Comparison of ENCODE assay signal across 18 cellular contexts in genomic region chr1:39852876-39853275, GRCh38. TPM values are rescaled to one million over a fixed set of nuclear protein-coding genes. Genes with fewer than 3 reads are reported as not detected.
DNase-seq lines count a peak whose midpoint lies in the region; ATAC-seq and TF ChIP-seq lines count a peak whose summit lies in the region.
"Had no signal": no experiment of that assay in that cellular context is flagged by ENCODE, and none has a peak within 500 bp of the region (broad histone marks: within the 10 kb centered on the region; RNA-seq: fewer than 3 reads in every experiment).

No MANE protein-coding gene starts in this region.

- H4K20me1 ChIP-seq in neural progenitor cell (ENCODE audit: low read depth): peaks cover 38% of the 10 kb centered on the region

- H3K36me3 Mint-ChIP-seq in neural progenitor cell: peaks cover 27% of the 10 kb centered on the region

- peaks cover 9% of the 10 kb centered on the region for H3K4me1 Mint-ChIP-seq in neural progenitor cell
- H3K4me1 Mint-ChIP-seq: central memory CD8-positive, alpha-beta T cell had no signal

- H3K79me2 ChIP-seq in neural progenitor cell (ENCODE audit: low read depth): peaks cover 52% of the 10 kb centered on the region

- no peaks in the 10 kb centered on the region for H3K27me3 Mint-ChIP-seq in neural progenitor cell (ENCODE audit: insufficient read depth, low read depth)
- H3K27me3 Mint-ChIP-seq: central memory CD8-positive, alpha-beta T cell; effector memory CD8-positive, alpha-beta T cell had no signal

- no peaks in the 10 kb centered on the region for H3K9me3 Mint-ChIP-seq in neural progenitor cell
- H3K9me3 Mint-ChIP-seq: central memory CD8-positive, alpha-beta T cell; effector memory CD8-positive, alpha-beta T cell; T-helper 2 cell treated with Interferon-gamma antibody and Interleukin-4, amounts not matched to agents 5 μg/mL and 100 μg/mL, for 36 hours had no signal

- no peak overlapping the region for H3K4me2 ChIP-seq in neural progenitor cell

- no peak overlapping the region for H3K9ac ChIP-seq in neural progenitor cell

- H3K27me3 ChIP-seq in neural progenitor cell: no peaks in the 10 kb centered on the region
- H3K27me3 ChIP-seq: SJCRH30 had no signal

- H3K27ac Mint-ChIP-seq in neural progenitor cell: peak overlapping the region; percentile 1
- H3K27ac Mint-ChIP-seq: effector memory CD8-positive, alpha-beta T cell; T-helper 2 cell treated with Interferon-gamma antibody and Interleukin-4, amounts not matched to agents 5 μg/mL and 100 μg/mL, for 36 hours had no signal

- no peaks in the 10 kb centered on the region for H3K36me3 ChIP-seq in neural progenitor cell

- TF ChIP-seq CTCF in neural progenitor cell (IDR thresholded peaks at IDR 0.05): no peak

- no peak overlapping the region for H2AFZ ChIP-seq in neural progenitor cell (replicated peaks)

- no peak for ATAC-seq in GM21360 (IDR thresholded peaks at IDR 0.05; ENCODE audit: unreplicated experiment)
- ATAC-seq: activated CD4-positive, CD25-positive, alpha-beta regulatory T cell treated with anti-CD3 and anti-CD28 coated beads, Interleukin-2, amount 50 U/mL, for 24 hours; effector memory CD8-positive, alpha-beta T cell; GM12878 had no signal

- no peaks in the 10 kb centered on the region for H3F3A ChIP-seq in neural progenitor cell (ENCODE audit: low read depth)

- H3K4me3 ChIP-seq in neural progenitor cell: no peak overlapping the region
- H3K4me3 ChIP-seq: GM12878, SJCRH30 had no signal

- no peaks in the 10 kb centered on the region for H3K9me3 ChIP-seq in neural progenitor cell (ENCODE audit: low read depth)
- H3K9me3 ChIP-seq: SJCRH30 had no signal

- no peak overlapping the region for H3K4me3 Mint-ChIP-seq in neural progenitor cell
- H3K4me3 Mint-ChIP-seq: central memory CD8-positive, alpha-beta T cell; effector memory CD8-positive, alpha-beta T cell; T-helper 2 cell treated with Interferon-gamma antibody and Interleukin-4, amounts not matched to agents 5 μg/mL and 100 μg/mL, for 36 hours had no signal

- H3K27ac ChIP-seq in epithelial cell of prostate (peak overlapping the region; percentile 43), neural progenitor cell (no peak overlapping the region)
- H3K27ac ChIP-seq: SJCRH30 had no signal

- H3K4me1 ChIP-seq in neural progenitor cell: no peaks in the 10 kb centered on the region
- H3K4me1 ChIP-seq: SJCRH30 had no signal

- DNase-seq in DMS153 (lab: John Stamatoyannopoulos, UW) (peak; percentile 85), NCI-H2107 treated with DMSO at 0.1 percent for 48 hours (lab: John Stamatoyannopoulos, UW; ENCODE audit: unreplicated experiment) (peak; percentile 100), epithelial cell of prostate (ENCODE audit: low read depth, low spot score) (no peak), neural progenitor cell (ENCODE audit: low spot score) (no peak), NCI-H82 treated with DMSO at 0.1 percent for 48 hours (lab: John Stamatoyannopoulos, UW; ENCODE audit: unreplicated experiment) (no peak), superior temporal gyrus (ENCODE audit: extremely low spot score) (no peak), HuH-7.5 (ENCODE audit: low spot score) (no peak)
- DNase-seq: Calu3; effector memory CD8-positive, alpha-beta T cell; GDM1; MM.1S; SJCRH30; stimulated activated CD4-positive, alpha-beta T cell treated with anti-CD3 and anti-CD28 coated beads, Interleukin-2, amount 100 ng/mL, for 24 hours had no signal

RNA-seq across cellular contexts. Expression of gene TRIT1, which starts 30.4 kb away (rescaled TPM):
- 45.1 and 64.8 TPM in 2 replicates for total RNA-seq in neural progenitor cell (ENCODE audit: low replicate concordance)

RNA-seq across cellular contexts. Expression of gene MYCL, which starts 48.8 kb away (rescaled TPM):
- total RNA-seq in neural progenitor cell (ENCODE audit: low replicate concordance): 21.8 and 39.8 TPM in 2 replicates

Comparison
In these comparisons a context has a peak if more than half of its experiments do, and no peak if none do; other contexts are left out.
1. DNase-seq: peak in DMS153 (single experiment) and NCI-H2107 treated with DMSO at 0.1 percent for 48 hours (single experiment); none in epithelial cell of prostate (single experiment), neural progenitor cell (single experiment), NCI-H82 treated with DMSO at 0.1 percent for 48 hours (single experiment), superior temporal gyrus (single experiment) and HuH-7.5 (single experiment).